8 cellular contexts compared by ENCODE assay signal in the genomic region with DNA sequence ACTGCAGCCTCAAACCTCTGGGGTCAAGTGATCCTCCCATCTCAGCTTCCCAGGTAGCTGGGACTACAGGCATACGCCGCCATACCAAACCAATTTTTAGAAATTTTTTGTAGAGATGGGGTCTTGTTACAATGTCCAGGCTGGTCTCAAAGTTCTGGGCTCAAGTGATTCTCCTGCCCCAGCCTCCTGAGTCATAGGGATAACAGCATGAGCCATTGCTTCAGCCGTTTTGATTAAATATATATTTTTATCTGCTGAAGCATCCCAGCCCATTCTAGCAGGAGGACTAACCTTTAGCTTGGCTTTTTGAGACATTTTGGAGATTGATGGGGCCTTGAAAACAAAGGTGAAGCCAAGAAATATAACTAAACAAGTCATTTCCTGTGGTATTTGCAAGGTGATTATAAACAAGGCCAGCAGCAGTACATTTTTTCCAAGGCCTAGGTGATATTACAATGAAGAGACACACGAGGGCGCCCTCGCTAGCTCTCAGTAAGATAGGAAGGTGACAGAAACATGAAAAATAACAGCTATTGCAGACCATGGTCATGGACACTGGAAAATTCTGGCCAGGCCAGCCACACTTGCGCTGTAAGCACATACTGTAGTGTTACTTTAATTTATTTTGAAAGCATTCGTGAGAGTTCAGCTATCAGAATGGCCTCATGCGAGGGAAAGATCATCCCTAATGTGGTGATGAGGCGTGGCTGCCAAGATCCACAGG.
DNase-seq lines count a peak whose midpoint lies in the region; ATAC-seq lines count a peak whose summit lies in the region.

No MANE protein-coding gene starts in this region.

- no peak overlapping the region for H3K4me2 ChIP-seq in mesendoderm (ENCODE audit: low read length)

- H4K8ac ChIP-seq in mesendoderm (ENCODE audit: low read depth, low read length) = no peak overlapping the region

- H3K27ac ChIP-seq in mesendoderm (ENCODE audit: low read depth, low read length) = no peak overlapping the region

- no peak overlapping the region for H2BK5ac ChIP-seq in mesendoderm (ENCODE audit: low read length)

- no peaks in the 10 kb centered on the region for H3K27me3 ChIP-seq in mesendoderm (ENCODE audit: insufficient read depth, low read length, poor library complexity)

- H2BK120ac ChIP-seq in mesendoderm (ENCODE audit: low read depth, low read length) = no peak overlapping the region

- no peaks in the 10 kb centered on the region for H3K4me1 ChIP-seq in mesendoderm (ENCODE audit: control insufficient read depth, low read depth, low read length)

- no peak overlapping the region for H3K23ac ChIP-seq in mesendoderm (ENCODE audit: low read length)

- peak; percentile 79 for DNase-seq in DMS 273 (lab: John Stamatoyannopoulos, UW; ENCODE audit: unreplicated experiment)
- peak; percentile 81 for DNase-seq in NCI-H69 (lab: John Stamatoyannopoulos, UW)
- peak; percentile 66 for DNase-seq in activated CD4-positive, alpha-beta T cell treated with anti-CD3 and anti-CD28 coated beads, Interleukin-2, amount 50 U/mL, for 1 hour
- peak; percentile 90 for DNase-seq in dermis blood vessel endothelial cell
- DNase-seq in mesendoderm = peak; percentile 76
- peak; percentile 28 to 44 for DNase-seq in stimulated activated CD8-positive, alpha-beta memory T cell treated with anti-CD3 and anti-CD28 coated beads, Interleukin-4, amount 100 ng/mL, for 4 hours (ENCODE audit: low read depth in 2 of 2, low spot score in 1 of 2)

- H3K36me3 ChIP-seq in mesendoderm (ENCODE audit: control insufficient read depth, insufficient read depth, low read length) = no peaks in the 10 kb centered on the region

- H2AK5ac ChIP-seq in mesendoderm (ENCODE audit: low read length) = no peak overlapping the region

- H3K18ac ChIP-seq in mesendoderm (ENCODE audit: low read length) = no peak overlapping the region

- no peak overlapping the region for H3K56ac ChIP-seq in mesendoderm (ENCODE audit: low read length)

- no peak overlapping the region for H3K9ac ChIP-seq in mesendoderm (ENCODE audit: low read length)

- H3K4me3 ChIP-seq in mesendoderm (ENCODE audit: low read length) = no peak overlapping the region

- no peak overlapping the region for H4K5ac ChIP-seq in mesendoderm (ENCODE audit: low read length)

- WGBS in mesendoderm (ENCODE audit: extremely low coverage, insufficient coverage, low lambda C conversion rate) = no CpG with 5 or more reads among the region's 10 CpGs

- ATAC-seq in HG03354 (IDR thresholded peaks at IDR 0.05; ENCODE audit: poor library complexity, severe bottlenecking, unreplicated experiment) (peak; percentile 56), HG02938 (IDR thresholded peaks at IDR 0.05; ENCODE audit: unreplicated experiment) (no peak)

- no peaks in the 10 kb centered on the region for H3K79me2 ChIP-seq in mesendoderm (ENCODE audit: control insufficient read depth, insufficient read depth, low read length)

- no peaks in the 10 kb centered on the region for H3K79me1 ChIP-seq in mesendoderm (ENCODE audit: low read length)

- H2BK15ac ChIP-seq in mesendoderm (replicated peaks; ENCODE audit: low read depth) = no peak overlapping the region

- no peak overlapping the region for H3K4ac ChIP-seq in mesendoderm (ENCODE audit: low read depth, low read length)

Comparison
In these comparisons a context has a peak if more than half of its experiments do, and no peak if none do; other contexts are left out.
1. DNase-seq: peak in every context shown above with its lines; median percentile 90 in dermis blood vessel endothelial cell; 81 in NCI-H69; 79 in DMS 273; 76 in mesendoderm; 66 in activated CD4-positive, alpha-beta T cell treated with anti-CD3 and anti-CD28 coated beads, Interleukin-2, amount 50 U/mL, for 1 hour; 36 in stimulated activated CD8-positive, alpha-beta memory T cell treated with anti-CD3 and anti-CD28 coated beads, Interleukin-4, amount 100 ng/mL, for 4 hours.